ENCODE assay signal across 1 cellular context in genomic region chr1:156838972-156839371, GRCh38.
A peak's percentile ranks its signal among the peaks of the same experiment; 100 is the strongest.
TF ChIP-seq lines count a peak whose summit lies in the region.

No MANE protein-coding gene starts in this region.

TF ChIP-seq in GM12878, 131 proteins besides CTCF, POLR2A, EP300 and RAD21:
- TF ChIP-seq SMC3 (IDR thresholded peaks at IDR 0.05; ENCODE audit: borderline replicate concordance, low read length), result peak; percentile 58; the same call in 1 of the 2 replicates
- peak; percentile 84 for TF ChIP-seq RUNX3 (IDR thresholded peaks at IDR 0.05; ENCODE audit: low read length)
- TF ChIP-seq MTA2 (IDR thresholded peaks at IDR 0.05; ENCODE audit: low read depth), result no peak
